12 cellular contexts compared by ENCODE assay signal in the genomic region with DNA sequence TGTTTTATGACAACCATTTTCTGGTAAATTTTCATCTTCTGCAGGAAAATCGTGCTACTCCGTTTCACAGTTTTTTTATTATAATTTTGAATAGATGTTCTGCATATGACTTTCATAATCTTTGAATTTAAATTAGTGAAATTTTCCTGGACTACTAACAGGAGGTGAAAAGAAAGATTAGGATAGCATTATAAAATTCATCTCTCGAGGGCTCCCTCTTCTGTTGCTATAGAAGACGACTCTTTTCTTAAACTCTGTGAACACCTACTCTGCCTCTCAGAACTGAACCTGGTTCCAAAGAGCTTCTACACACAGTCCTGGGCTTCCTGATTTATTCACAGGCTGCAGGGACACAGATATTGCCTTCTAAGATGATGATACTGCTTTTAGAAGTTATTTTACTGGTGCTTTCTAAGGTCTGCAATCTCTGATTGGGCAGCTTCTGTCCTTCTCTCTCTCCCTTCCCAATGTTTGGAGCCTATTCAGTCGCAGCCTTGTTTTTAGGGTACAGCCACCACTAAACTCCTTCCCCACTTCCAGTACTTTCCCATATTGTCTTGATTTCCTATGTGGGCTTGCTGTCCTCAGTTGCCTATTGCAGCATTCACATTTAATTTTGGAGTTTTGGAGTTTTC. TPM values are rescaled to one million over a fixed set of nuclear protein-coding genes. Genes with fewer than 3 reads are reported as not detected.
DNase-seq lines count a peak whose midpoint lies in the region; ATAC-seq and TF ChIP-seq lines count a peak whose summit lies in the region.
"Had no signal": no experiment of that assay in that cellular context is flagged by ENCODE, and none has a peak within 500 bp of the region (broad histone marks: within the 10 kb centered on the region; RNA-seq: fewer than 3 reads in every experiment).

No MANE protein-coding gene starts in this region.

- H2AFZ ChIP-seq in OCI-LY1 (ENCODE audit: low read length), result no peak overlapping the region

- no peaks in the 10 kb centered on the region for H3K4me1 Mint-ChIP-seq in type B pancreatic cell (ENCODE audit: unreplicated experiment)

- intact Hi-C loops in right cardiac atrium (cut with DNase I), result no loop called here

- no peak overlapping the region for H3K27ac Mint-ChIP-seq in type B pancreatic cell
- H3K27ac Mint-ChIP-seq: activated CD4-positive, alpha-beta T cell treated with anti-CD3 and anti-CD28 coated beads, Interleukin-2, amount 10 ng/mL, durations not matched to agents 24 days and 14 days had no signal

- peak; percentile 13 to 39 for DNase-seq in cardiac muscle cell (ENCODE audit: low read depth in 1 of 2, low spot score in 1 of 2)
- DNase-seq in right cardiac atrium, result no peak
- DNase-seq in epithelial cell of proximal tubule (ENCODE audit: low read depth), result no peak
- no peak for DNase-seq in type B pancreatic cell (ENCODE audit: extremely low spot score, unreplicated experiment)
- DNase-seq in stimulated activated CD4-positive, alpha-beta T cell treated with anti-CD3 and anti-CD28 coated beads, Interleukin-4, amount 100 ng/mL, for 4 hours, result no peak
- DNase-seq in cortex of kidney (lab: John Stamatoyannopoulos, UW), result no peak
- DNase-seq: activated CD4-positive, alpha-beta T cell treated with anti-CD3 and anti-CD28 coated beads, Interleukin-2, amount 10 ng/mL, durations not matched to agents 24 days and 14 days; midbrain had no signal

- WGBS in right cardiac atrium, result 57% methylated on average over 5 of the region's 5 CpGs

- H3K9ac ChIP-seq in OCI-LY1 (ENCODE audit: low read length), result no peak overlapping the region

- H3K4me3 Mint-ChIP-seq in type B pancreatic cell, result no peak overlapping the region
- H3K4me3 Mint-ChIP-seq: activated CD4-positive, alpha-beta T cell treated with anti-CD3 and anti-CD28 coated beads, Interleukin-2, amount 10 ng/mL, durations not matched to agents 24 days and 14 days; central memory CD8-positive, alpha-beta T cell had no signal

- H3K9me3 Mint-ChIP-seq in type B pancreatic cell, result no peaks in the 10 kb centered on the region
- H3K9me3 Mint-ChIP-seq: activated CD4-positive, alpha-beta T cell treated with anti-CD3 and anti-CD28 coated beads, Interleukin-2, amount 10 ng/mL, durations not matched to agents 24 days and 14 days; central memory CD8-positive, alpha-beta T cell had no signal

- H3K79me2 ChIP-seq in OCI-LY1 (ENCODE audit: insufficient read depth, low read length), result no peaks in the 10 kb centered on the region

- H3K36me3 ChIP-seq in cardiac muscle cell (no peaks in the 10 kb centered on the region), OCI-LY1 (ENCODE audit: insufficient read depth, low read length) (no peaks in the 10 kb centered on the region)

- H3K4me3 ChIP-seq in cardiac muscle cell, result no peak overlapping the region
- H3K4me3 ChIP-seq in right cardiac atrium (ENCODE audit: low read length), result no peak overlapping the region
- H3K4me3 ChIP-seq in OCI-LY1 (ENCODE audit: low read depth, low read length, poor library complexity, severe bottlenecking), result no peak overlapping the region
- no peak overlapping the region for H3K4me3 ChIP-seq in epithelial cell of proximal tubule (ENCODE audit: low read depth, low read length)

- H3K9me3 ChIP-seq in cardiac muscle cell (ENCODE audit: low read depth), result no peaks in the 10 kb centered on the region
- H3K9me3 ChIP-seq in right cardiac atrium (ENCODE audit: control insufficient read depth, low read length), result no peaks in the 10 kb centered on the region
- no peaks in the 10 kb centered on the region for H3K9me3 ChIP-seq in OCI-LY1 (ENCODE audit: low read length)

- H4K20me1 ChIP-seq in OCI-LY1 (ENCODE audit: insufficient read depth, low read length), result no peaks in the 10 kb centered on the region

- no peaks in the 10 kb centered on the region for H3K27me3 Mint-ChIP-seq in type B pancreatic cell
- H3K27me3 Mint-ChIP-seq: central memory CD8-positive, alpha-beta T cell had no signal

- TF ChIP-seq CTCF in cardiac muscle cell (IDR thresholded peaks at IDR 0.05; ENCODE audit: low read depth, low read length) (peak; percentile 48), OCI-LY1 (IDR thresholded peaks at IDR 0.05; ENCODE audit: low read length) (peak; percentile 39), epithelial cell of proximal tubule (conservative IDR thresholded peaks at IDR 0.05; ENCODE audit: low read depth, low read length) (peak; percentile 56), type B pancreatic cell (conservative IDR thresholded peaks at IDR 0.05) (peak; percentile 53)

- ATAC-seq in right cardiac atrium (no peak), HG03108 (IDR thresholded peaks at IDR 0.05; ENCODE audit: unreplicated experiment) (no peak)

- H3K27ac ChIP-seq in cardiac muscle cell, result no peak overlapping the region
- no peak overlapping the region for H3K27ac ChIP-seq in right cardiac atrium (ENCODE audit: low read length)
- H3K27ac ChIP-seq in OCI-LY1 (ENCODE audit: low read depth, low read length, poor library complexity, severe bottlenecking), result no peak overlapping the region

- H3K9me2 ChIP-seq in OCI-LY1 (ENCODE audit: low read depth, low read length), result no peaks in the 10 kb centered on the region

- H3K4me1 ChIP-seq in cardiac muscle cell (ENCODE audit: low read depth), result no peaks in the 10 kb centered on the region
- H3K4me1 ChIP-seq in right cardiac atrium (ENCODE audit: control insufficient read depth, insufficient read depth, low read length), result peaks cover 2% of the 10 kb centered on the region
- H3K4me1 ChIP-seq in OCI-LY1 (ENCODE audit: insufficient read depth, low read length, severe bottlenecking), result peaks cover 6% of the 10 kb centered on the region

- H3F3A ChIP-seq in OCI-LY1 (ENCODE audit: insufficient read depth, low read length), result no peaks in the 10 kb centered on the region

- H3K27me3 ChIP-seq in cardiac muscle cell (no peaks in the 10 kb centered on the region), right cardiac atrium (ENCODE audit: control insufficient read depth, insufficient read depth) (no peaks in the 10 kb centered on the region), OCI-LY1 (ENCODE audit: insufficient read depth, low read length) (no peaks in the 10 kb centered on the region)

- H3K4me2 ChIP-seq in OCI-LY1 (ENCODE audit: low read length), result no peak overlapping the region

- no peaks in the 10 kb centered on the region for H3K36me3 Mint-ChIP-seq in type B pancreatic cell

RNA-seq across cellular contexts. Expression of a gene that starts 10.1 kb away (rescaled TPM):
- total RNA-seq in cardiac muscle cell, result 42.0 and 49.7 TPM in 2 replicates
- polyA plus RNA-seq in cardiac muscle cell, result 49.4 and 66.1 TPM in 2 replicates
- total RNA-seq in right cardiac atrium, result 10 to 100 TPM; 18.8 to 23.7 (median 20.8) TPM
- polyA plus RNA-seq in right cardiac atrium, result 20.0 TPM
- total RNA-seq in epithelial cell of proximal tubule, result 32.6 and 34.0 TPM in 2 replicates
- total RNA-seq in type B pancreatic cell (ENCODE audit: low replicate concordance), result 7.9 and 21.3 TPM in 2 replicates

RNA-seq across cellular contexts. Expression of a gene that starts 26.5 kb away (rescaled TPM):
- total RNA-seq in cardiac muscle cell, result 89.0 and 443 TPM in 2 replicates
- polyA plus RNA-seq in cardiac muscle cell, result 195 and 728 TPM in 2 replicates
- 10 to 100 TPM; 26.3 to 53.4 (median 44.3) TPM for total RNA-seq in right cardiac atrium
- 98.3 TPM for polyA plus RNA-seq in right cardiac atrium
- 222 and 277 TPM in 2 replicates for total RNA-seq in epithelial cell of proximal tubule
- total RNA-seq in type B pancreatic cell (ENCODE audit: low replicate concordance), result 67.7 and 201 TPM in 2 replicates

RNA-seq across cellular contexts. Expression of a gene that starts 38.2 kb away (rescaled TPM):
- total RNA-seq in cardiac muscle cell, result 0.04 and 0.12 TPM in 2 replicates
- polyA plus RNA-seq in cardiac muscle cell, result 1.9 and 2.7 TPM in 2 replicates
- 1 to 10 TPM in 3 of 4 donors, under 1 TPM in 1; 0.71 to 2.4 (median 1.7) TPM for total RNA-seq in right cardiac atrium
- polyA plus RNA-seq in right cardiac atrium, result 1.5 TPM
- total RNA-seq in epithelial cell of proximal tubule, result not detected in 2 replicates
- total RNA-seq in type B pancreatic cell (ENCODE audit: low replicate concordance), result 0.17 TPM in 1 of 2 replicates, not detected in the other
- total RNA-seq: activated CD4-positive, alpha-beta T cell treated with anti-CD3 and anti-CD28 coated beads, Interleukin-2, amount 10 ng/mL, durations not matched to agents 24 days and 14 days; Daoy had no signal

Comparison
In these comparisons a context has a peak if more than half of its experiments do, and no peak if none do; other contexts are left out.
1. DNase-seq: peak in cardiac muscle cell (2 of 2); none in right cardiac atrium (0 of 3), epithelial cell of proximal tubule (single experiment), type B pancreatic cell (single experiment), stimulated activated CD4-positive, alpha-beta T cell treated with anti-CD3 and anti-CD28 coated beads, Interleukin-4, amount 100 ng/mL, for 4 hours (0 of 2) and cortex of kidney (single experiment).
2. Peak in every context shown above with its lines, with median percentiles within 50 percentile points of each other: CTCF ChIP-seq.